1 cellular context compared by ENCODE assay signal in genomic region chr22:39242809-39243442, GRCh38.
TF ChIP-seq lines count a peak whose summit lies in the region.

No MANE protein-coding gene starts in this region.

TF ChIP-seq in H1, 55 proteins besides CTCF, POLR2A, EP300 and RAD21 (continued from another document):
- TF ChIP-seq HDAC2 (IDR thresholded peaks at IDR 0.05; ENCODE audit: borderline replicate concordance in 1 of 2, low read depth in 2 of 2, low read length in 2 of 2) (0 out of 4 replicates have a peak, but pooled peaks of 1 of the 2 experiments have one; percentile 42), EZH2 (IDR thresholded peaks at IDR 0.05; ENCODE audit: low read depth, low read length, severe bottlenecking) (peak; percentile 63), HDAC6 (IDR thresholded peaks at IDR 0.05; ENCODE audit: low read depth, low read length) (no peak), CBX5 (IDR thresholded peaks at IDR 0.05; ENCODE audit: low read depth, low read length) (no peak), SIRT6 (IDR thresholded peaks at IDR 0.05; ENCODE audit: low read length) (no peak), RBBP5 (IDR thresholded peaks at IDR 0.05; ENCODE audit: borderline replicate concordance, low read depth, low read length) (no peak; the same call in 1 of the 2 replicates), RFX5 (IDR thresholded peaks at IDR 0.05; ENCODE audit: borderline replicate concordance, low read depth, low read length) (no peak), CEBPB (IDR thresholded peaks at IDR 0.05; ENCODE audit: low read depth, low read length) (no peak), TCF12 (IDR thresholded peaks at IDR 0.05; ENCODE audit: low read depth, low read length) (0 out of 2 replicates have a peak, but pooled peaks have one; percentile 61), BRCA1 (IDR thresholded peaks at IDR 0.05; ENCODE audit: low read depth, low read length) (no peak), ZNF274 (IDR thresholded peaks at IDR 0.05; ENCODE audit: borderline replicate concordance, extremely low read depth, low read length) (no peak), KDM4A (IDR thresholded peaks at IDR 0.05; ENCODE audit: low read depth, low read length, severe bottlenecking) (peak; percentile 78), YY1 (IDR thresholded peaks at IDR 0.05; ENCODE audit: low read depth, low read length) (no peak), JUND (IDR thresholded peaks at IDR 0.05; ENCODE audit: low read length) (peak; percentile 62; the same call in 1 of the 2 replicates), CHD2 (IDR thresholded peaks at IDR 0.05; ENCODE audit: low read length) (no peak), E2F6 (IDR thresholded peaks at IDR 0.05) (peak; percentile 12; the same call in 1 of the 2 replicates), ASH2L (IDR thresholded peaks at IDR 0.05; ENCODE audit: low read length) (peak; percentile 31), SIN3A (conservative IDR thresholded peaks at IDR 0.05 in 1 of 2, IDR thresholded peaks at IDR 0.05 in 1 of 2; ENCODE audit: low read depth in 1 of 2, low read length in 2 of 2) (0 out of 4 replicates have a peak, but pooled peaks of 1 of the 2 experiments have one; percentile 37), GABPA (IDR thresholded peaks at IDR 0.05; ENCODE audit: borderline replicate concordance, insufficient read depth, low read length) (no peak), CHD7 (IDR thresholded peaks at IDR 0.05; ENCODE audit: insufficient replicate concordance, low read length) (no peak)
